In the genomic region with DNA sequence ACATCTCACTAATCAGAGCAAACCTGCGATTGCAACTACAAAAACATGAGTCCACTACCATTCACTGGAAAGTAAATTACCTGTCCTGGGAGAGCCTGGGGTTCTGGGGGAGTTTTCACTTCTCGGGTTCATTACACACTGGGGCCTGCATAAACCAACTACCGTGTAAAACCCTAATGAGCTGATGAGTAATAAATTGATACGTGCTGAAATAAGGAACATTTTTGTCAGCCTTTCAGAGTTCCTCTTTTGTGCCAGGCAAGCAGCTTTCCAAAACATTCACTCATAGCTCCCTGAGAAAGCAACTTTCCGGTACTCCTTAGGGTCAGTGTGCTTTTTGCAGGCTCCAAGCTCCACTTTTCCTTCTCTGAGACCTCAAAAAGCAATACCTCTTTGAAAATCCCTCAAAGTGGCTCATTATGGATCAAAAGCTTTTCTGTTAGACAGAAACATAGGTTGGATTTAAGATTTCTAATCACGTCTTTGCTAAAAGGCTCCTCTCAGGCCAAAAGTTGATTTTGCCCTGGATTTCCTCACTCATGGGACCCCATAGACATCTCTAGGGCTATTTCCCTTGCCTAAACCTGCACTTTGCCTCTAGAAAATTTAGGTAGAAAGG, we compare ENCODE assay signal across 8 cellular contexts.
DNase-seq lines count a peak whose midpoint lies in the region; ATAC-seq and TF ChIP-seq lines count a peak whose summit lies in the region.

No MANE protein-coding gene starts in this region.

- H3K9me3 ChIP-seq in SU-DHL-6 (ENCODE audit: insufficient read depth, low read length) (no peaks in the 10 kb centered on the region), mesodermal cell (ENCODE audit: control insufficient read depth, low read length) (no peaks in the 10 kb centered on the region)

- H3K9me2 ChIP-seq in SU-DHL-6 (replicated peaks; ENCODE audit: insufficient read depth, low read length), result no peaks in the 10 kb centered on the region

- peak; percentile 2 for DNase-seq in activated T-cell treated with anti-CD3 and anti-CD28 coated beads for 48 hours (ENCODE audit: low read depth)
- DNase-seq in activated T-cell treated with anti-CD3 and anti-CD28 coated beads for 4 hours, result no peak
- DNase-seq in AG20443 (ENCODE audit: low spot score), result no peak
- no peak for DNase-seq in stimulated activated CD4-positive, alpha-beta T cell treated with anti-CD3 and anti-CD28 coated beads, Interleukin-2, amount 100 ng/mL, for 48 hours
- no peak for DNase-seq in germinal center (ENCODE audit: low spot score)

- H3K79me2 ChIP-seq in SU-DHL-6 (ENCODE audit: insufficient read depth, low read length), result peaks cover 27% of the 10 kb centered on the region; the same call in 1 of the 2 replicates

- H3K36me3 ChIP-seq in SU-DHL-6 (ENCODE audit: low read length), result peaks cover 7% of the 10 kb centered on the region; the same call in 1 of the 2 replicates
- no peaks in the 10 kb centered on the region for H3K36me3 ChIP-seq in mesodermal cell (ENCODE audit: control insufficient read depth, insufficient read depth, low read length)

- H3K27me3 ChIP-seq in SU-DHL-6 (ENCODE audit: low read length), result no peaks in the 10 kb centered on the region

- H3K27ac ChIP-seq in SU-DHL-6 (ENCODE audit: low read depth, low read length) (peak overlapping the region; percentile 21), mesodermal cell (ENCODE audit: low read depth, low read length, severe bottlenecking) (peak overlapping the region; percentile 62)

- H3K4me3 ChIP-seq in SU-DHL-6 (ENCODE audit: insufficient read depth, low read length, poor library complexity, severe bottlenecking) (no peak overlapping the region), mesodermal cell (ENCODE audit: extremely low read depth, insufficient read depth, low read length, poor library complexity, severe bottlenecking) (no peak overlapping the region)

- H2AFZ ChIP-seq in SU-DHL-6 (ENCODE audit: low read depth, low read length, severe bottlenecking), result no peak overlapping the region

- H3K4me1 ChIP-seq in mesodermal cell (ENCODE audit: control insufficient read depth, insufficient read depth, low read length, poor library complexity, severe bottlenecking), result peaks cover 15% of the 10 kb centered on the region

- WGBS in mesodermal cell (ENCODE audit: insufficient coverage in 2 of 2), 2 experiments, result 96 to 100% methylated on average over 3 to 4 of the region's 6 CpGs

- H3K9ac ChIP-seq in SU-DHL-6 (ENCODE audit: low read length), result peak overlapping the region; percentile 24

- no peaks in the 10 kb centered on the region for H4K20me1 ChIP-seq in SU-DHL-6 (ENCODE audit: low read depth, low read length)

- peak overlapping the region; percentile 56 for H3K4me2 ChIP-seq in SU-DHL-6 (ENCODE audit: low read depth, low read length, poor library complexity, severe bottlenecking)

- TF ChIP-seq CTCF in SU-DHL-6 (IDR thresholded peaks at IDR 0.05; ENCODE audit: insufficient read depth, low read length, poor library complexity, severe bottlenecking), result no peak

- H3F3A ChIP-seq in SU-DHL-6 (ENCODE audit: insufficient read depth), result peaks cover 12% of the 10 kb centered on the region

- ATAC-seq in HG02885 (IDR thresholded peaks at IDR 0.05; ENCODE audit: poor library complexity, unreplicated experiment), result peak; percentile 80
